22 cellular contexts compared by ENCODE assay signal in genomic region chr1:15445390-15446122, GRCh38. TPM values are rescaled to one million over a fixed set of nuclear protein-coding genes. Genes with fewer than 3 reads are reported as not detected.
"Had no signal": no experiment of that assay in that cellular context is flagged by ENCODE, and none has a peak within 500 bp of the region (broad histone marks: within the 10 kb centered on the region; RNA-seq: fewer than 3 reads in every experiment).

No MANE protein-coding gene starts in this region.

- H3K4me1 Mint-ChIP-seq: WTC11 had no signal

- DNase-seq: activated CD4-positive, alpha-beta memory T cell treated with anti-CD3 and anti-CD28 coated beads for 36 hours; activated CD4-positive, alpha-beta T cell treated with anti-CD3 and anti-CD28 coated beads for 4 hours; activated naive CD4-positive, alpha-beta T cell; anterior cingulate cortex; brain microvascular endothelial cell; central memory CD4-positive, alpha-beta T cell; gastrocnemius medialis; mesendoderm; naive thymus-derived CD8-positive, alpha-beta T cell; spleen; stimulated activated naive CD8-positive, alpha-beta T cell treated with anti-CD3 and anti-CD28 coated beads, Interleukin-15, Interleukin-2, amounts not matched to agents 100 U/mL and 50 U/mL, for 24 hours; substantia nigra; SW 1271; tibial artery had no signal

- H3K27ac Mint-ChIP-seq: activated CD4-positive, alpha-beta memory T cell treated with anti-CD3 and anti-CD28 coated beads for 36 hours; activated T-helper 17 cell treated with anti-CD3 and anti-CD28 coated beads, Interleukin-2, amount 50 U/mL, for 72 hours; WTC11 had no signal

- H3K9me3 Mint-ChIP-seq: activated CD4-positive, alpha-beta memory T cell treated with anti-CD3 and anti-CD28 coated beads for 36 hours; activated T-helper 17 cell treated with anti-CD3 and anti-CD28 coated beads, Interleukin-2, amount 50 U/mL, for 72 hours had no signal

- H3K36me3 Mint-ChIP-seq: activated CD4-positive, alpha-beta memory T cell treated with anti-CD3 and anti-CD28 coated beads for 36 hours; naive thymus-derived CD8-positive, alpha-beta T cell; WTC11 had no signal

- ATAC-seq: activated T-helper 17 cell treated with anti-CD3 and anti-CD28 coated beads, Interleukin-2, amount 50 U/mL, for 72 hours; esophagus mucosa; gastrocnemius medialis; naive thymus-derived CD8-positive, alpha-beta T cell; WTC11 had no signal

- H3K4me3 Mint-ChIP-seq: activated CD4-positive, alpha-beta memory T cell treated with anti-CD3 and anti-CD28 coated beads for 36 hours; activated T-helper 17 cell treated with anti-CD3 and anti-CD28 coated beads, Interleukin-2, amount 50 U/mL, for 72 hours; naive thymus-derived CD8-positive, alpha-beta T cell; WTC11 had no signal

RNA-seq across cellular contexts. Expression of gene CTRC, which starts 7.3 kb away (rescaled TPM):
- total RNA-seq: activated T-helper 17 cell treated with anti-CD3 and anti-CD28 coated beads, Interleukin-2, amount 50 U/mL, for 72 hours; esophagus mucosa; lower leg skin; renal cortical epithelial cell; urinary bladder had no signal

RNA-seq across cellular contexts. Expression of gene CELA2A, which starts 11.0 kb away (rescaled TPM):
- total RNA-seq: activated CD4-positive, alpha-beta memory T cell treated with anti-CD3 and anti-CD28 coated beads for 36 hours; activated T-helper 17 cell treated with anti-CD3 and anti-CD28 coated beads, Interleukin-2, amount 50 U/mL, for 72 hours; gastrocnemius medialis; lower leg skin; naive thymus-derived CD8-positive, alpha-beta T cell; renal cortical epithelial cell; T-helper 2 cell treated with Interferon-gamma antibody and Interleukin-4, amounts not matched to agents 100 ng/mL and 5 ng/mL, for 36 hours; urinary bladder had no signal

RNA-seq across cellular contexts. Expression of gene CELA2B, which starts 30.3 kb away (rescaled TPM):
- total RNA-seq: activated CD4-positive, alpha-beta memory T cell treated with anti-CD3 and anti-CD28 coated beads for 36 hours; activated T-helper 17 cell treated with anti-CD3 and anti-CD28 coated beads, Interleukin-2, amount 50 U/mL, for 72 hours; esophagus mucosa; gastrocnemius medialis; heart left ventricle; naive thymus-derived CD8-positive, alpha-beta T cell; renal cortical epithelial cell; spleen; T-helper 2 cell treated with Interferon-gamma antibody and Interleukin-4, amounts not matched to agents 100 ng/mL and 5 ng/mL, for 36 hours; WTC11 had no signal
